ENCODE assay signal across 8 cellular contexts in genomic region chr19:10461047-10461949, GRCh38. TPM values are rescaled to one million over a fixed set of nuclear protein-coding genes. Genes with fewer than 3 reads are reported as not detected.
DNase-seq lines count a peak whose midpoint lies in the region; ATAC-seq, FAIRE-seq and TF ChIP-seq lines count a peak whose summit lies in the region.

No MANE protein-coding gene starts in this region.

- peaks cover 30% of the 10 kb centered on the region for H3K4me1 Mint-ChIP-seq in nephron progenitor cell
- peaks cover 6 to 22% of the 10 kb centered on the region in 2 donors for H3K4me1 Mint-ChIP-seq in stimulated activated naive B cell treated with anti-CD40 and anti-IgM and Interleukin-4, amounts not matched to agents 10 μg/mL and 1 μg/mL and 100 μg/mL, for 72 hours

- 79% methylated on average over 14 of the region's 45 CpGs for WGBS in A549 (ENCODE audit: missing lambda C conversion rate)

- peak; percentile 88 to 95 for ATAC-seq in A549
- peak; percentile 92 for ATAC-seq in GM18909 (IDR thresholded peaks at IDR 0.05; ENCODE audit: poor library complexity, unreplicated experiment)
- ATAC-seq in HG03442 (IDR thresholded peaks at IDR 0.05; ENCODE audit: unreplicated experiment), result peak; percentile 59
- peak; percentile 98 to 99 for ATAC-seq in stimulated activated naive B cell treated with anti-CD40 and anti-IgM and Interleukin-4, amounts not matched to agents 10 μg/mL and 1 μg/mL and 100 μg/mL, for 72 hours (replicated peaks)

- TF ChIP-seq POLR2A in A549 (IDR thresholded peaks at IDR 0.05; ENCODE audit: low read length), result no peak

- H3K9me3 ChIP-seq in A549, result no peaks in the 10 kb centered on the region

- TF ChIP-seq CTCF in A549 (IDR thresholded peaks at IDR 0.05), result no peak
- no peak for TF ChIP-seq CTCF in nephron progenitor cell (IDR thresholded peaks at IDR 0.05)

- H3K27me3 Mint-ChIP-seq in nephron progenitor cell (ENCODE audit: low read depth, poor library complexity), result peaks cover 4% of the 10 kb centered on the region
- H3K27me3 Mint-ChIP-seq in stimulated activated naive B cell treated with anti-CD40 and anti-IgM and Interleukin-4, amounts not matched to agents 10 μg/mL and 1 μg/mL and 100 μg/mL, for 72 hours, result peaks cover 0 to 11% of the 10 kb centered on the region in 2 donors

- peak overlapping the region; percentile 43; the same call in 2 of the 3 replicates for H3K4me2 ChIP-seq in A549

- H3K27ac Mint-ChIP-seq in nephron progenitor cell, result peak overlapping the region; percentile 80
- H3K27ac Mint-ChIP-seq in stimulated activated naive B cell treated with anti-CD40 and anti-IgM and Interleukin-4, amounts not matched to agents 10 μg/mL and 1 μg/mL and 100 μg/mL, for 72 hours, result peak overlapping the region; percentile 33

- no peak overlapping the region for H3K4me3 ChIP-seq in A549

- POLR2A ChIA-PET in A549 (lab: Yijun Ruan, JAX), result no interaction called here

- peak; percentile 67 to 81 for DNase-seq in A549 (ENCODE audit: low read depth in 1 of 2, low spot score in 1 of 2)
- DNase-seq in RPMI7951 (ENCODE audit: low read depth), result peak; percentile 91
- peak; percentile 72 for DNase-seq in activated effector memory CD4-positive, alpha-beta T cell treated with Interleukin-2 at 50 U/mL for 16 hours
- peak; percentile 89 for DNase-seq in fibroblast of the conjunctiva (ENCODE audit: low read depth)
- DNase-seq in nephron progenitor cell, result peak; percentile 99
- DNase-seq in stimulated activated naive B cell treated with anti-CD40 and anti-IgM and Interleukin-4, amounts not matched to agents 10 μg/mL and 1 μg/mL and 100 μg/mL, for 72 hours, result peak; percentile 84

- no peak for FAIRE-seq in A549 (lab: Jason Lieb, UNC)

- no peaks in the 10 kb centered on the region for H3K36me3 Mint-ChIP-seq in nephron progenitor cell (ENCODE audit: low read depth)
- H3K36me3 Mint-ChIP-seq in stimulated activated naive B cell treated with anti-CD40 and anti-IgM and Interleukin-4, amounts not matched to agents 10 μg/mL and 1 μg/mL and 100 μg/mL, for 72 hours, result peaks cover 19 to 30% of the 10 kb centered on the region in 2 donors

- H3K27ac ChIP-seq in A549, result no peak overlapping the region

- H3K4me1 ChIP-seq in A549, result no peaks in the 10 kb centered on the region

- no peak for TF ChIP-seq RAD21 in A549 (conservative IDR thresholded peaks at IDR 0.05 in 1 of 2, IDR thresholded peaks at IDR 0.05 in 1 of 2)

- peak overlapping the region; percentile 74 for H3K4me3 Mint-ChIP-seq in nephron progenitor cell
- H3K4me3 Mint-ChIP-seq in stimulated activated naive B cell treated with anti-CD40 and anti-IgM and Interleukin-4, amounts not matched to agents 10 μg/mL and 1 μg/mL and 100 μg/mL, for 72 hours, result peak overlapping the region; percentile 59 to 68

- CTCF ChIA-PET in A549 (lab: Yijun Ruan, JAX), result interaction anchor here (1.9 kb wide), 1 partner anchor 11 kb away, joined by 7 read pairs; no protein-coding TSS in a partner anchor

- TF ChIP-seq EP300 in A549 (IDR thresholded peaks at IDR 0.05), result no peak

- H3K9me3 Mint-ChIP-seq in nephron progenitor cell, result no peaks in the 10 kb centered on the region
- no peaks in the 10 kb centered on the region for H3K9me3 Mint-ChIP-seq in stimulated activated naive B cell treated with anti-CD40 and anti-IgM and Interleukin-4, amounts not matched to agents 10 μg/mL and 1 μg/mL and 100 μg/mL, for 72 hours

TF ChIP-seq in A549, 52 proteins besides CTCF, POLR2A, EP300 and RAD21:
- peak; percentile 31; the same call in 1 of the 2 replicates for TF ChIP-seq E2F6 (IDR thresholded peaks at IDR 0.05; ENCODE audit: borderline replicate concordance, low read depth)
- no peak for TF ChIP-seq FOXS1 (CRISPR knock-in tag; IDR thresholded peaks at IDR 0.05)

RNA-seq across cellular contexts. Expression of gene PDE4A, which starts 41.0 kb away (rescaled TPM):
- 1.2 and 2.2 TPM in 2 replicates for polyA plus RNA-seq in A549 (2011; rRNA removed)
- 2.4 and 3.5 TPM in 2 replicates for polyA plus RNA-seq in A549 (2012; cell fraction: cytosol; rRNA removed)
- polyA plus RNA-seq in A549 (2012; cell fraction: nucleus; rRNA removed), result 4.6 and 5.4 TPM in 2 replicates
- 3.7 to 3.9 TPM (median 3.9 TPM) in 3 replicates for polyA plus RNA-seq in A549 (2017; fragmentation: RNase III; extraction: RNeasy Plus Mini Kit Qiagen cat#74134 plus additional on column Dnase treatment)
- 5.6 and 7.0 TPM in 2 replicates for polyA minus RNA-seq in A549 (2011; rRNA and poly(A)+ RNA removed)
- 1.3 and 2.0 TPM in 2 replicates for total RNA-seq in RPMI7951 (2014; rRNA removed; shearing (Covaris generic))

RNA-seq across cellular contexts. Expression of gene KEAP1, which starts 41.9 kb away (rescaled TPM):
- 49.3 and 60.6 TPM in 2 replicates for polyA plus RNA-seq in A549 (2011; rRNA removed)
- polyA plus RNA-seq in A549 (2012; cell fraction: cytosol; rRNA removed), result 99.6 and 128 TPM in 2 replicates
- polyA plus RNA-seq in A549 (2012; cell fraction: nucleus; rRNA removed), result 115 and 159 TPM in 2 replicates
- 67.7 to 73.6 TPM (median 72.1 TPM) in 3 replicates for polyA plus RNA-seq in A549 (2017; fragmentation: RNase III; extraction: RNeasy Plus Mini Kit Qiagen cat#74134 plus additional on column Dnase treatment)
- polyA minus RNA-seq in A549 (2011; rRNA and poly(A)+ RNA removed), result 102 and 118 TPM in 2 replicates
- total RNA-seq in RPMI7951 (2014; rRNA removed; shearing (Covaris generic)), result 46.1 and 62.7 TPM in 2 replicates

RNA-seq across cellular contexts. Expression of gene S1PR5, which starts 55.9 kb away (rescaled TPM):
- 0.99 and 2.1 TPM in 2 replicates for polyA plus RNA-seq in A549 (2011; rRNA removed)
- 2.2 and 3.3 TPM in 2 replicates for polyA plus RNA-seq in A549 (2012; cell fraction: cytosol; rRNA removed)
- 2.5 and 5.1 TPM in 2 replicates for polyA plus RNA-seq in A549 (2012; cell fraction: nucleus; rRNA removed)
- polyA plus RNA-seq in A549 (2017; fragmentation: RNase III; extraction: RNeasy Plus Mini Kit Qiagen cat#74134 plus additional on column Dnase treatment), result 3.0 to 3.8 TPM (median 3.1 TPM) in 3 replicates
- polyA minus RNA-seq in A549 (2011; rRNA and poly(A)+ RNA removed), result 0.78 and 0.83 TPM in 2 replicates
- total RNA-seq in RPMI7951 (2014; rRNA removed; shearing (Covaris generic)), result 0.29 TPM in 1 of 2 replicates, not detected in the other

RNA-seq across cellular contexts. Expression of gene CDC37, which starts 58.0 kb away (rescaled TPM):
- polyA plus RNA-seq in A549 (2011; rRNA removed) (125 and 152 TPM in 2 replicates), A549 (2017; fragmentation: RNase III; extraction: RNeasy Plus Mini Kit Qiagen cat#74134 plus additional on column Dnase treatment) (214 to 236 TPM (median 220 TPM) in 3 replicates)
- polyA plus RNA-seq in A549 (2012; cell fraction: cytosol; rRNA removed), result 336 and 384 TPM in 2 replicates
- polyA plus RNA-seq in A549 (2012; cell fraction: nucleus; rRNA removed), result 630 and 656 TPM in 2 replicates
- polyA minus RNA-seq in A549 (2011; rRNA and poly(A)+ RNA removed), result 57.2 and 58.2 TPM in 2 replicates
- total RNA-seq in RPMI7951 (2014; rRNA removed; shearing (Covaris generic)), result 89.3 and 107 TPM in 2 replicates
